Comparison of ENCODE assay signal across 8 cellular contexts in the genomic region with DNA sequence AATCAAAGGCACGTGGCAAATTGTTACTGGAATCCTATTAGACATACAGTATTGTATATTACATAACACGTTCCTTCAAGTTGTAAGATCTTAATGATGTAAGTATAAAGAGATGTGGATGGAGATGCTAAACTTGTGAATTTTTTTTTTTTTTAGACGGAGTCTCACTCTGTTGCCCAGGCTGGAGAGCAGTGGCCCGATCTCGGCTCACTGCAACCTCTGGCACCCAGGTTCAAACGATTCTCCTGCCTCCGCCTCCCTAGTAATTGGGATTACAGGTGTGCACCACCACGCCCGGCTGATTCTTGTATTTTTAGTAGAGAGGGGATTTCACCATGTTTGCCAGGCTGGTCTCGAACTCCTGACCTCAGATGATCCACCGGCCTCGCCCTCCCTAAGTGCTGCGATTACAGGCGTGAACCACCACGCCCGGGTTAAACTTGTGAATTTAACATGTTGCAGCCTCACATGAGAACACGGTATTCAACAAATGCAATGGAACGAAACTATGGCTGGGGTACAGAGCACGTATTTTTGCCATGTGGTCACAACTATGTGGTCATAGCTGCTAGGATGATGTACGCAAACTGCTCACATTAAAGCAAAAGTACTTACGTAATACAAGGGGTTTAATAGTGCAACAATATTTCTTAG. TPM values are rescaled to one million over a fixed set of nuclear protein-coding genes. Genes with fewer than 3 reads are reported as not detected.
A peak's percentile ranks its signal among the peaks of the same experiment; 100 is the strongest.
DNase-seq lines count a peak whose midpoint lies in the region; ATAC-seq and TF ChIP-seq lines count a peak whose summit lies in the region.

No MANE protein-coding gene starts in this region.

- H3K4me3 ChIP-seq in Loucy (ENCODE audit: low read length, poor library complexity, severe bottlenecking) (peak overlapping the region; percentile 91), fibroblast of pulmonary artery (replicated peaks; ENCODE audit: low read depth, low read length) (peak overlapping the region; percentile 100), trophoblast cell (ENCODE audit: low read depth, low read length) (peak overlapping the region; percentile 63)

- H3K18ac ChIP-seq in trophoblast cell (ENCODE audit: low read length) = no peak overlapping the region

- no peak overlapping the region for H4K12ac ChIP-seq in trophoblast cell (ENCODE audit: low read depth, low read length)

- no peaks in the 10 kb centered on the region for H3K9me3 ChIP-seq in Loucy (ENCODE audit: insufficient read depth, low read depth, low read length)
- H3K9me3 ChIP-seq in trophoblast cell (ENCODE audit: insufficient read depth, low read depth, low read length) = peaks cover 2% of the 10 kb centered on the region

- peak; percentile 31 for ATAC-seq in GM21723 (IDR thresholded peaks at IDR 0.05; ENCODE audit: unreplicated experiment)

- H4K91ac ChIP-seq in trophoblast cell (ENCODE audit: low read depth, low read length) = no peak overlapping the region

- H2BK120ac ChIP-seq in trophoblast cell (ENCODE audit: insufficient read depth, low read length, poor library complexity) = no peak overlapping the region

- peaks cover 15% of the 10 kb centered on the region for H4K20me1 ChIP-seq in Loucy (ENCODE audit: insufficient read depth, low read length, poor library complexity, severe bottlenecking)

- H3K36me3 ChIP-seq in Loucy (ENCODE audit: insufficient read depth, low read length) (no peaks in the 10 kb centered on the region), trophoblast cell (ENCODE audit: control insufficient read depth in 1 of 2, insufficient read depth in 2 of 2, low read length in 2 of 2) (peaks cover 0 to 2% of the 10 kb centered on the region in 2 experiments)

- peaks cover 3% of the 10 kb centered on the region for H3K79me1 ChIP-seq in trophoblast cell (ENCODE audit: low read length)

- no CpG with 5 or more reads among the region's 21 CpGs for WGBS in trophoblast cell (ENCODE audit: extremely low coverage, insufficient coverage, insufficient read length)

- H3K27me3 ChIP-seq in Loucy (ENCODE audit: insufficient read depth, low read length, poor library complexity, severe bottlenecking) = no peaks in the 10 kb centered on the region
- no peaks in the 10 kb centered on the region for H3K27me3 ChIP-seq in trophoblast cell (ENCODE audit: insufficient read depth, low read length)

- no peak overlapping the region for H3K14ac ChIP-seq in trophoblast cell (ENCODE audit: low read length)

- H2AK5ac ChIP-seq in trophoblast cell (ENCODE audit: low read length) = no peak overlapping the region

- H3K4me2 ChIP-seq in Loucy (ENCODE audit: low read depth, low read length, poor library complexity, severe bottlenecking) (peak overlapping the region; percentile 89), trophoblast cell (ENCODE audit: low read length) (peak overlapping the region; percentile 94)

- no peak overlapping the region for H2BK12ac ChIP-seq in trophoblast cell (ENCODE audit: low read length)

- H3K27ac ChIP-seq in trophoblast cell (ENCODE audit: low read depth, low read length) = no peak overlapping the region

- H2AFZ ChIP-seq in Loucy (ENCODE audit: low read length) = peak overlapping the region; percentile 91
- H2AFZ ChIP-seq in trophoblast cell (ENCODE audit: insufficient read depth, low read length, poor library complexity) = peak overlapping the region; percentile 4

- H3K23ac ChIP-seq in trophoblast cell (ENCODE audit: low read length) = peak overlapping the region; percentile 74

- H2BK5ac ChIP-seq in trophoblast cell (ENCODE audit: low read depth, low read length, poor library complexity) = no peak overlapping the region

- H3K9ac ChIP-seq in Loucy (ENCODE audit: low read depth, low read length, poor library complexity, severe bottlenecking) (peak overlapping the region; percentile 88), trophoblast cell (ENCODE audit: low read length) (peak overlapping the region; percentile 69)

- peak overlapping the region; percentile 52 for H4K8ac ChIP-seq in trophoblast cell (ENCODE audit: low read depth, low read length)

- no peak overlapping the region for H3K4ac ChIP-seq in trophoblast cell (ENCODE audit: low read depth, low read length)

- no peaks in the 10 kb centered on the region for H3K9me2 ChIP-seq in Loucy (replicated peaks; ENCODE audit: low read depth, low read length)

- H3F3A ChIP-seq in Loucy (ENCODE audit: low read depth) = no peaks in the 10 kb centered on the region

- H3K4me1 ChIP-seq in Loucy (ENCODE audit: insufficient read depth, low read length, poor library complexity, severe bottlenecking) = peaks cover 14% of the 10 kb centered on the region
- peaks cover 0 to 7% of the 10 kb centered on the region in 2 experiments for H3K4me1 ChIP-seq in trophoblast cell (ENCODE audit: control insufficient read depth in 1 of 2, insufficient read depth in 2 of 2, low read length in 2 of 2)

- TF ChIP-seq CTCF in Loucy (conservative IDR thresholded peaks at IDR 0.05; ENCODE audit: low read length) = no peak
- TF ChIP-seq CTCF in fibroblast of pulmonary artery (IDR thresholded peaks at IDR 0.05; ENCODE audit: low read length, missing control alignments) = no peak

- peaks cover 37% of the 10 kb centered on the region for H3K79me2 ChIP-seq in Loucy (ENCODE audit: insufficient read depth, low read length)
- H3K79me2 ChIP-seq in trophoblast cell (ENCODE audit: control insufficient read depth, insufficient read depth, low read length, poor library complexity) = peaks cover 8% of the 10 kb centered on the region

- peak; percentile 78 for DNase-seq in ELR (ENCODE audit: low read depth)
- peak; percentile 13 for DNase-seq in activated T-cell treated with anti-CD3 and anti-CD28 coated beads for 24 hours (ENCODE audit: low read depth)
- DNase-seq in fibroblast of pulmonary artery (ENCODE audit: low read depth) = no peak
- DNase-seq in trophoblast cell = peak in 1 of 2 donors; percentile 49
- no peak for DNase-seq in KG1 (lab: John Stamatoyannopoulos, UW)
- DNase-seq in EL = no peak

RNA-seq across cellular contexts. Expression of gene SUPV3L1, which starts 0.8 kb away (rescaled TPM):
- polyA plus RNA-seq in trophoblast cell (2013) = 38.2 and 39.4 TPM in 2 replicates

RNA-seq across cellular contexts. Expression of gene HKDC1, which starts 40.9 kb away (rescaled TPM):
- polyA plus RNA-seq in trophoblast cell (2013) = 2.5 and 2.8 TPM in 2 replicates

RNA-seq across cellular contexts. Expression of gene VPS26A, which starts 55.2 kb away (rescaled TPM):
- polyA plus RNA-seq in trophoblast cell (2013) = 45.2 and 45.4 TPM in 2 replicates

Comparison
In these comparisons a context has a peak if more than half of its experiments do, and no peak if none do; other contexts are left out.
1. DNase-seq: peak in ELR (single experiment) and activated T-cell treated with anti-CD3 and anti-CD28 coated beads for 24 hours (single experiment); none in fibroblast of pulmonary artery (single experiment), KG1 (single experiment) and EL (single experiment).
2. Peak in every context shown above with its lines, with median percentiles within 50 percentile points of each other: H3K4me3 ChIP-seq.